Comparison of ENCODE assay signal across 18 cellular contexts in genomic region chr2:231059756-231060155, GRCh38. TPM values are rescaled to one million over a fixed set of nuclear protein-coding genes. Genes with fewer than 3 reads are reported as not detected.
A peak's percentile ranks its signal among the peaks of the same experiment; 100 is the strongest.
DNase-seq lines count a peak whose midpoint lies in the region; ATAC-seq and TF ChIP-seq lines count a peak whose summit lies in the region.
"Had no signal": no experiment of that assay in that cellular context is flagged by ENCODE, and none has a peak within 500 bp of the region (broad histone marks: within the 10 kb centered on the region; RNA-seq: fewer than 3 reads in every experiment).

No MANE protein-coding gene starts in this region.

- H3K4me2 ChIP-seq in BLaER1 treated with 17β-estradiol and CSF1 and Interleukin-3, amounts not matched to agents 10 nM and 100 nM: peak overlapping the region in 9 of 11 experiments; percentile 81 to 98 (median 93); a peak in 12 of 22 replicates
- peak overlapping the region; percentile 81; the same call in 1 of the 2 replicates for H3K4me2 ChIP-seq in KMS-11

- no peaks in the 10 kb centered on the region for H3K9me3 ChIP-seq in BLaER1 treated with 17β-estradiol and CSF1 and Interleukin-3, amounts not matched to agents 10 nM and 100 nM (replicated peaks in 1 of 11)
- H3K9me3 ChIP-seq: BE2C, lower lobe of right lung, right atrium auricular region, transverse colon had no signal

- peaks cover 26 to 42% of the 10 kb centered on the region in 2 donors for H3K4me1 Mint-ChIP-seq in natural killer cell treated with Interleukin-12 subunit alpha and Interleukin-12 subunit beta and Interleukin-15 and Interleukin-18, amount 100 ng/mL, for 72 hours (ENCODE audit: low read depth in 2 of 2)

- H3K9me3 Mint-ChIP-seq in natural killer cell treated with Interleukin-12 subunit alpha and Interleukin-12 subunit beta and Interleukin-15 and Interleukin-18, amount 100 ng/mL, for 72 hours: no peaks in the 10 kb centered on the region
- H3K9me3 Mint-ChIP-seq: dendritic cell treated with granulocyte-macrophage colony-stimulating factor and Interleukin-4, amounts not matched to agents 40 ng/mL and 50 ng/mL, for 4 days had no signal

- H3K4me1 ChIP-seq in BLaER1 treated with 17β-estradiol and CSF1 and Interleukin-3, amounts not matched to agents 10 nM and 100 nM: peaks cover 25 to 50% (median 31%) of the 10 kb centered on the region in 10 experiments
- H3K4me1 ChIP-seq in KMS-11 (ENCODE audit: low read depth, poor library complexity, severe bottlenecking): peaks cover 38% of the 10 kb centered on the region

- H3K36me3 ChIP-seq in BLaER1 treated with 17β-estradiol and CSF1 and Interleukin-3, amounts not matched to agents 10 nM and 100 nM: peaks cover 37 to 58% (median 42%) of the 10 kb centered on the region in 11 experiments
- H3K36me3 ChIP-seq in KMS-11 (ENCODE audit: insufficient read depth) (peaks cover under 1% of the 10 kb centered on the region; the same call in 1 of the 2 replicates), brain microvascular endothelial cell (replicated peaks) (peaks cover 24% of the 10 kb centered on the region)

- H4K20me1 ChIP-seq in BLaER1 treated with 17β-estradiol and CSF1 and Interleukin-3, amounts not matched to agents 10 nM and 100 nM: peaks cover 28 to 79% (median 64%) of the 10 kb centered on the region in 11 experiments; a peak in 21 of 22 replicates
- H4K20me1 ChIP-seq in KMS-11 (ENCODE audit: insufficient read depth): peaks cover 9% of the 10 kb centered on the region

- no peak overlapping the region for H2AFZ ChIP-seq in KMS-11 (ENCODE audit: low read depth)

- no peak overlapping the region for H3K4me3 ChIP-seq in BLaER1 treated with 17β-estradiol and CSF1 and Interleukin-3, amounts not matched to agents 10 nM and 100 nM
- no peak overlapping the region for H3K4me3 ChIP-seq in KMS-11 (IDR thresholded peaks at IDR 0.05; ENCODE audit: insufficient read depth, low read depth, low read length)
- no peak overlapping the region for H3K4me3 ChIP-seq in brain microvascular endothelial cell (ENCODE audit: low read depth, low read length)
- H3K4me3 ChIP-seq: lower lobe of right lung, right atrium auricular region, transverse colon had no signal

- no peak for ATAC-seq in natural killer cell treated with Interleukin-12 subunit alpha and Interleukin-12 subunit beta and Interleukin-15 and Interleukin-18, amount 100 ng/mL, for 72 hours
- no peak for ATAC-seq in HG02852 (IDR thresholded peaks at IDR 0.05; ENCODE audit: unreplicated experiment)
- ATAC-seq: lower lobe of right lung had no signal

- TF ChIP-seq CTCF in KMS-11 (conservative IDR thresholded peaks at IDR 0.05; ENCODE audit: low read depth, low read length) (no peak), brain microvascular endothelial cell (IDR thresholded peaks at IDR 0.05; ENCODE audit: low read depth, low read length, missing control alignments) (no peak)

- no peak for DNase-seq in brain microvascular endothelial cell
- DNase-seq in natural killer cell treated with Interleukin-12 subunit alpha and Interleukin-12 subunit beta and Interleukin-15 and Interleukin-18, amount 100 ng/mL, for 72 hours (ENCODE audit: low spot score): no peak
- no peak for DNase-seq in NCI-H1092 (lab: John Stamatoyannopoulos, UW)
- DNase-seq in NCI-H226: no peak
- no peak for DNase-seq in SHP77 (lab: John Stamatoyannopoulos, UW)
- DNase-seq: activated CD4-positive, alpha-beta T cell treated with anti-CD3 and anti-CD28 coated beads for 4 hours; amygdala; BE2C; lower lobe of right lung; NCI-H82; stimulated activated CD4-positive, alpha-beta T cell treated with anti-CD3 and anti-CD28 coated beads, Interleukin-2, amount 100 ng/mL, for 48 hours; T-helper 9 cell; transverse colon had no signal

- in situ Hi-C loops in brain microvascular endothelial cell (cut with HindIII; ENCODE audit: low pct_ligation_motif_present, low sequenced_read_pairs): no loop called here

- H3K9ac ChIP-seq in BLaER1 treated with 17β-estradiol and CSF1 and Interleukin-3, amounts not matched to agents 10 nM and 100 nM: peak overlapping the region in 2 of 11 experiments; percentile 99; a peak in 3 of 22 replicates
- H3K9ac ChIP-seq in KMS-11: no peak overlapping the region

- H3K27ac Mint-ChIP-seq in natural killer cell treated with Interleukin-12 subunit alpha and Interleukin-12 subunit beta and Interleukin-15 and Interleukin-18, amount 100 ng/mL, for 72 hours: peak overlapping the region in 1 of 2 donors; percentile 100
- H3K27ac Mint-ChIP-seq: dendritic cell treated with granulocyte-macrophage colony-stimulating factor and Interleukin-4, amounts not matched to agents 40 ng/mL and 50 ng/mL, for 4 days had no signal

- peaks cover 0 to 2% of the 10 kb centered on the region in 2 donors for H3K27me3 Mint-ChIP-seq in natural killer cell treated with Interleukin-12 subunit alpha and Interleukin-12 subunit beta and Interleukin-15 and Interleukin-18, amount 100 ng/mL, for 72 hours
- H3K27me3 Mint-ChIP-seq: dendritic cell treated with granulocyte-macrophage colony-stimulating factor and Interleukin-4, amounts not matched to agents 40 ng/mL and 50 ng/mL, for 4 days had no signal

- peak overlapping the region; percentile 85 for H3K4me3 Mint-ChIP-seq in natural killer cell treated with Interleukin-12 subunit alpha and Interleukin-12 subunit beta and Interleukin-15 and Interleukin-18, amount 100 ng/mL, for 72 hours
- H3K4me3 Mint-ChIP-seq: dendritic cell treated with granulocyte-macrophage colony-stimulating factor and Interleukin-4, amounts not matched to agents 40 ng/mL and 50 ng/mL, for 4 days had no signal

- H3K79me2 ChIP-seq in KMS-11 (ENCODE audit: insufficient read depth, low read depth): peaks cover 65% of the 10 kb centered on the region

- H3K27me3 ChIP-seq in BLaER1 treated with 17β-estradiol and CSF1 and Interleukin-3, amounts not matched to agents 10 nM and 100 nM: no peaks in the 10 kb centered on the region
- H3K27me3 ChIP-seq in KMS-11 (ENCODE audit: insufficient read depth, low read depth) (no peaks in the 10 kb centered on the region), brain microvascular endothelial cell (replicated peaks) (no peaks in the 10 kb centered on the region)
- H3K27me3 ChIP-seq: BE2C, right atrium auricular region, transverse colon had no signal

- H3K27ac ChIP-seq in BLaER1 treated with 17β-estradiol and CSF1 and Interleukin-3, amounts not matched to agents 10 nM and 100 nM: no peak overlapping the region
- H3K27ac ChIP-seq in KMS-11: no peak overlapping the region
- peak overlapping the region; percentile 3 for H3K27ac ChIP-seq in brain microvascular endothelial cell
- H3K27ac ChIP-seq: lower lobe of right lung, right atrium auricular region, transverse colon had no signal

- peaks cover 11% of the 10 kb centered on the region for H3K36me3 Mint-ChIP-seq in natural killer cell treated with Interleukin-12 subunit alpha and Interleukin-12 subunit beta and Interleukin-15 and Interleukin-18, amount 100 ng/mL, for 72 hours

RNA-seq across cellular contexts. Expression of gene PSMD1, which starts 3.1 kb away (rescaled TPM):
- 100 to 1,000 TPM; 151 to 153 TPM for total RNA-seq in natural killer cell treated with Interleukin-12 subunit alpha and Interleukin-12 subunit beta and Interleukin-15 and Interleukin-18, amount 100 ng/mL, for 72 hours

RNA-seq across cellular contexts. Expression of gene C2orf72, which starts 22.4 kb away (rescaled TPM):
- 1 to 10 TPM in 1 of 2 donors, under 1 TPM in 1; 0.36 to 2.2 TPM for total RNA-seq in natural killer cell treated with Interleukin-12 subunit alpha and Interleukin-12 subunit beta and Interleukin-15 and Interleukin-18, amount 100 ng/mL, for 72 hours
